Comparison of ENCODE assay signal across 1 cellular context in genomic region chr12:3071710-3072109, GRCh38.
TF ChIP-seq lines count a peak whose summit lies in the region.

No MANE protein-coding gene starts in this region.

TF ChIP-seq in HEK293T, 16 proteins besides CTCF, POLR2A, EP300 and RAD21 (continued from another document):
- TF ChIP-seq PKNOX1 (IDR thresholded peaks at IDR 0.05) (no peak), CTBP1 (IDR thresholded peaks at IDR 0.05; ENCODE audit: borderline replicate concordance) (no peak), FOXM1 (IDR thresholded peaks at IDR 0.05; ENCODE audit: borderline replicate concordance) (no peak), FOXK2 (IDR thresholded peaks at IDR 0.05) (no peak), NFRKB (IDR thresholded peaks at IDR 0.05) (no peak), ELF4 (IDR thresholded peaks at IDR 0.05) (no peak), TARDBP (IDR thresholded peaks at IDR 0.05) (no peak), FOXA1 (IDR thresholded peaks at IDR 0.05) (no peak), SP1 (IDR thresholded peaks at IDR 0.05) (no peak), BHLHE40 (IDR thresholded peaks at IDR 0.05; ENCODE audit: borderline replicate concordance) (no peak)
